Comparison of ENCODE assay signal across 9 cellular contexts in genomic region chr15:89837134-89837829, GRCh38. TPM values are rescaled to one million over a fixed set of nuclear protein-coding genes. Genes with fewer than 3 reads are reported as not detected.
DNase-seq lines count a peak whose midpoint lies in the region; ATAC-seq and TF ChIP-seq lines count a peak whose summit lies in the region.
"Had no signal": no experiment of that assay in that cellular context is flagged by ENCODE, and none has a peak within 500 bp of the region (broad histone marks: within the 10 kb centered on the region; RNA-seq: fewer than 3 reads in every experiment).

No MANE protein-coding gene starts in this region.

- WGBS in body of pancreas, 2 donors, result 28 to 30% methylated on average over 5 to 6 of the region's 6 CpGs
- WGBS in transverse colon (ENCODE audit: low coverage in 1 of 2), 2 donors, result 45 to 49% methylated on average over 5 to 6 of the region's 6 CpGs

- peak overlapping the region; percentile 44 to 84 (median 72) for H3K27ac ChIP-seq in body of pancreas
- peak overlapping the region; percentile 33 to 69 (median 56) for H3K27ac ChIP-seq in transverse colon
- H3K27ac ChIP-seq: right lobe of liver had no signal

- H3K36me3 ChIP-seq in body of pancreas (replicated peaks in 1 of 2; ENCODE audit: insufficient read depth in 1 of 2, low read depth in 2 of 2) (peaks cover 0 to 15% of the 10 kb centered on the region in 2 donors), transverse colon (peaks cover 0 to 34% (median 16%) of the 10 kb centered on the region in 4 donors)

- TF ChIP-seq EP300 in transverse colon (IDR thresholded peaks at IDR 0.05; ENCODE audit: low read depth), result no peak

- DNase-seq in M059J (ENCODE audit: low read depth) (peak; percentile 81), body of pancreas (peak; percentile 36 to 67 (median 56)), kidney tubule cell (ENCODE audit: low spot score) (peak; percentile 69), transverse colon (no peak), NCI-H187 (lab: John Stamatoyannopoulos, UW) (no peak), UCSD-AML1 (lab: John Stamatoyannopoulos, UW; ENCODE audit: unreplicated experiment) (no peak)
- DNase-seq: NCI-H510A treated with DMSO at 0.1 percent for 48 hours, right lobe of liver had no signal

- H3K9me3 ChIP-seq in body of pancreas (no peaks in the 10 kb centered on the region), transverse colon (no peaks in the 10 kb centered on the region)
- H3K9me3 ChIP-seq: right lobe of liver had no signal

- H3K27me3 ChIP-seq in body of pancreas (no peaks in the 10 kb centered on the region), transverse colon (no peaks in the 10 kb centered on the region)
- H3K27me3 ChIP-seq: right lobe of liver had no signal

- ATAC-seq in body of pancreas, result peak; percentile 81
- no peak for ATAC-seq in HG03457 (IDR thresholded peaks at IDR 0.05; ENCODE audit: unreplicated experiment)

- TF ChIP-seq POLR2A in body of pancreas (IDR thresholded peaks at IDR 0.05) (no peak), transverse colon (IDR thresholded peaks at IDR 0.05) (no peak)

- H3K4me3 ChIP-seq in body of pancreas, result no peak overlapping the region
- H3K4me3 ChIP-seq in transverse colon, result no peak overlapping the region
- H3K4me3 ChIP-seq: right lobe of liver had no signal

- H3K4me1 ChIP-seq in body of pancreas (peaks cover 21% of the 10 kb centered on the region), transverse colon (peaks cover 0 to 10% (median 0%) of the 10 kb centered on the region in 4 donors)
- H3K4me1 ChIP-seq: right lobe of liver had no signal

- TF ChIP-seq CTCF in body of pancreas (IDR thresholded peaks at IDR 0.05) (no peak), transverse colon (IDR thresholded peaks at IDR 0.05) (no peak)

- intact Hi-C loops in body of pancreas (cut with DNase I), result no loop called here
- intact Hi-C loops in transverse colon (cut with DNase I; ENCODE audit: low total_unique reads), result no loop called here

- in situ Hi-C loops in transverse colon (cut with MboI; ENCODE audit: low pct_ligation_motif_present in 1 of 4, low pct_unique_long_range_greater_than_20kb in 1 of 4, low sequenced_read_pairs in 3 of 4), result no loop called here

RNA-seq across cellular contexts. Expression of gene ANPEP, which starts 22.6 kb away (rescaled TPM):
- 0.05 and 0.12 TPM in 2 replicates for total RNA-seq in M059J (2014; rRNA removed; shearing (Covaris generic))
- total RNA-seq in body of pancreas (100 to 1,000 TPM; 361 to 733 TPM), transverse colon (1,000 to 10,000 TPM in 1 of 4 donors, 100 to 1,000 TPM in 3; 133 to 1,054 (median 474) TPM)

RNA-seq across cellular contexts. Expression of gene AP3S2, which starts 56.5 kb away (rescaled TPM):
- total RNA-seq in M059J (2014; rRNA removed; shearing (Covaris generic)), result 48.8 and 58.8 TPM in 2 replicates
- total RNA-seq in body of pancreas (10 to 100 TPM; 32.3 to 57.6 TPM), transverse colon (10 to 100 TPM; 20.9 to 90.0 (median 72.6) TPM)

Comparison
In these comparisons a context has a peak if more than half of its experiments do, and no peak if none do; other contexts are left out.
1. DNase-seq: peak in M059J (single experiment), body of pancreas (4 of 4) and kidney tubule cell (single experiment); none in transverse colon (single experiment), NCI-H187 (0 of 2) and UCSD-AML1 (single experiment).
2. RNA of gene ANPEP, which starts 22.6 kb away (total RNA-seq): 361 to 733 TPM in body of pancreas and 133 to 1,054 TPM in transverse colon; 0.05 to 0.12 TPM in M059J; every median in the first group is over 100 times any median in the second.